In genomic region chr6:4134841-4135664, GRCh38 we compare ENCODE assay signal across 8 cellular contexts. TPM values are rescaled to one million over a fixed set of nuclear protein-coding genes. Genes with fewer than 3 reads are reported as not detected.
DNase-seq lines count a peak whose midpoint lies in the region; TF ChIP-seq lines count a peak whose summit lies in the region.

Gene ECI2, minus strand, starts transcription at chr6:4135575. Its CDS starts 15 bp downstream, at chr6:4135560.

- H3F3A ChIP-seq in smooth muscle cell (ENCODE audit: low read depth), result peaks cover 5% of the 10 kb centered on the region

- peaks cover 18% of the 10 kb centered on the region for H4K20me1 ChIP-seq in smooth muscle cell (ENCODE audit: low read depth)

- H3K36me3 ChIP-seq in HAP-1 (replicated peaks), result peaks cover 20% of the 10 kb centered on the region
- H3K36me3 ChIP-seq in smooth muscle cell (ENCODE audit: low read depth), result peaks cover 6% of the 10 kb centered on the region

- peak within 1 kb of the TSS; percentile 94 for H3K4me2 ChIP-seq in smooth muscle cell

- POLR2A ChIA-PET in GM10248 (lab: Yijun Ruan, JAX), result interaction anchor here (0.6 to 2.0 kb wide), 5 partner anchors 102 to 162 kb away, joined by 3 to 9 read pairs (median 4); a partner anchor contains a TSS

- H3K27me3 ChIP-seq in HAP-1 (ENCODE audit: low read depth) (no peaks in the 10 kb centered on the region), smooth muscle cell (ENCODE audit: low read depth) (peaks cover 16% of the 10 kb centered on the region)

- peak within 1 kb of the TSS; percentile 96 for H2AFZ ChIP-seq in smooth muscle cell (ENCODE audit: low read depth)

- CTCF ChIA-PET in GM10248 (lab: Yijun Ruan, JAX), result interaction anchor here (1.2 to 2.7 kb wide), 4 partner anchors 20 to 1067 kb away, joined by 3 to 20 read pairs (median 4); partner anchors contain the start of genes FAM50B and RIPK1

- WGBS in smooth muscle cell (ENCODE audit: low lambda C conversion rate), result 1% methylated on average over 61 of the region's 66 CpGs

- DNase-seq in GM10248 (ENCODE audit: extremely low spot score), result peak; percentile 51
- DNase-seq in HAP-1 (ENCODE audit: low spot score in 2 of 2), result peak; percentile 36 to 71
- peak; percentile 85 for DNase-seq in M059J (ENCODE audit: low read depth)
- DNase-seq in T-helper 9 cell, result peak; percentile 28
- DNase-seq in cardiac fibroblast (ENCODE audit: low read depth in 2 of 2), result peak in 1 of 2 donors; percentile 66
- peak; percentile 72 for DNase-seq in iPS-NIHi7 (ENCODE audit: extremely low spot score)
- DNase-seq in smooth muscle cell (lab: John Stamatoyannopoulos, UW; ENCODE audit: unreplicated experiment), result no peak
- DNase-seq in middle frontal gyrus (ENCODE audit: extremely low spot score, low spot score), result no peak

- H3K4me1 ChIP-seq in HAP-1 (peaks cover 10% of the 10 kb centered on the region), smooth muscle cell (ENCODE audit: low read depth) (peaks cover 15% of the 10 kb centered on the region)

- peak within 1 kb of the TSS; percentile 82 for H3K9ac ChIP-seq in smooth muscle cell (ENCODE audit: low read depth)

- in situ Hi-C loops in HAP-1 (cut with MboI; ENCODE audit: low sequenced_read_pairs), result no loop called here

- TF ChIP-seq CTCF in GM10248 (IDR thresholded peaks at IDR 0.05; ENCODE audit: control extremely low read depth, extremely low read depth, low read depth, missing control alignments) (no peak), cardiac fibroblast (IDR thresholded peaks at IDR 0.05; ENCODE audit: low read depth, low read length) (no peak), smooth muscle cell (IDR thresholded peaks at IDR 0.05; ENCODE audit: borderline replicate concordance, insufficient read depth, poor library complexity, severe bottlenecking) (no peak)

- peaks cover 23% of the 10 kb centered on the region for H3K79me2 ChIP-seq in smooth muscle cell (ENCODE audit: low read depth)

- H3K4me3 ChIP-seq in HAP-1, result peak within 1 kb of the TSS; percentile 86
- peak within 1 kb of the TSS; percentile 78 to 83 for H3K4me3 ChIP-seq in cardiac fibroblast (replicated peaks in 1 of 2; ENCODE audit: low read depth in 2 of 2, low read length in 2 of 2)
- H3K4me3 ChIP-seq in smooth muscle cell, result peak within 1 kb of the TSS; percentile 95

- H3K27ac ChIP-seq in smooth muscle cell (ENCODE audit: low read depth), result peak within 1 kb of the TSS; percentile 62

- H3K9me3 ChIP-seq in HAP-1 (peaks cover 2% of the 10 kb centered on the region; the same call in 1 of the 2 replicates), smooth muscle cell (replicated peaks; ENCODE audit: low read depth) (no peaks in the 10 kb centered on the region)

RNA-seq across cellular contexts. Expression of gene ECI2, which starts in this region (rescaled TPM):
- total RNA-seq in M059J (2014; rRNA removed; shearing (Covaris generic)), result 137 and 178 TPM in 2 replicates
- total RNA-seq in smooth muscle cell, result 51.7 and 62.0 TPM in 2 replicates
- polyA plus RNA-seq in smooth muscle cell, result 69.8 and 74.0 TPM in 2 replicates

Comparison
In these comparisons a context has a peak if more than half of its experiments do, and no peak if none do; other contexts are left out.
1. DNase-seq: peak in GM10248 (single experiment), HAP-1 (2 of 2), M059J (single experiment), T-helper 9 cell (single experiment) and iPS-NIHi7 (single experiment); none in smooth muscle cell (single experiment) and middle frontal gyrus (single experiment).
2. Peak in every context shown above with its lines, with median percentiles within 50 percentile points of each other: H3K4me3 ChIP-seq.